Comparison of ENCODE assay signal across 8 cellular contexts in genomic region chr10:102642553-102643345, GRCh38. TPM values are rescaled to one million over a fixed set of nuclear protein-coding genes. Genes with fewer than 3 reads are reported as not detected.
DNase-seq lines count a peak whose midpoint lies in the region; ATAC-seq and TF ChIP-seq lines count a peak whose summit lies in the region.

No MANE protein-coding gene starts in this region.

- peaks cover 18% of the 10 kb centered on the region for H3K4me1 ChIP-seq in upper lobe of right lung

- H3K36me3 ChIP-seq in BJ (ENCODE audit: control insufficient read depth, insufficient read depth, low read length) (peaks cover 1% of the 10 kb centered on the region; the same call in 1 of the 2 replicates), upper lobe of right lung (peaks cover 3% of the 10 kb centered on the region)

- H3K4me1 Mint-ChIP-seq in naive B cell: peaks cover 30 to 36% (median 35%) of the 10 kb centered on the region in 3 donors

- no peaks in the 10 kb centered on the region for H3K27me3 Mint-ChIP-seq in naive B cell

- intact Hi-C loops in upper lobe of right lung (cut with DNase I): no loop called here

- H3K36me3 Mint-ChIP-seq in naive B cell: no peaks in the 10 kb centered on the region

- TF ChIP-seq CTCF in BJ (IDR thresholded peaks at IDR 0.05; ENCODE audit: insufficient read depth, low read depth, low read length): no peak
- no peak for TF ChIP-seq CTCF in upper lobe of right lung (IDR thresholded peaks at IDR 0.05)
- no peak for TF ChIP-seq CTCF in GM10266 (IDR thresholded peaks at IDR 0.05; ENCODE audit: control insufficient read depth, insufficient read depth, low read depth, missing control alignments)

- POLR2A ChIA-PET in BJ (lab: Charles Lee): interaction anchor here (0.7 kb wide), 1 partner anchor 134 kb away, joined by 4 read pairs; no protein-coding TSS in a partner anchor

- H3K27me3 ChIP-seq in BJ (ENCODE audit: control insufficient read depth, insufficient read depth, low read length) (no peaks in the 10 kb centered on the region), upper lobe of right lung (no peaks in the 10 kb centered on the region)

- ATAC-seq in GM21515 (IDR thresholded peaks at IDR 0.05; ENCODE audit: unreplicated experiment) (peak; percentile 1), naive B cell (ENCODE audit: low read depth in 2 of 2) (peak; percentile 1), upper lobe of right lung (no peak)

- peaks cover 0 to 1% (median 0%) of the 10 kb centered on the region in 7 donors for H3K9me3 Mint-ChIP-seq in naive B cell

- CTCF ChIA-PET in BJ (lab: Yijun Ruan, JAX): interaction anchor here (0.6 to 1.9 kb wide), 7 partner anchors 9 to 139 kb away, joined by 3 to 6 read pairs (median 4); partner anchors contain the start of gene SUFU

- H3K27ac Mint-ChIP-seq in naive B cell: peak overlapping the region; percentile 89 to 99 (median 94)

- H3K4me3 ChIP-seq in BJ (ENCODE audit: low read depth, low read length) (peak overlapping the region; percentile 87), upper lobe of right lung (peak overlapping the region; percentile 85)

- DNase-seq in BJ (ENCODE audit: low read depth) (no peak), NCI-H345 treated with DMSO at 0.1 percent for 48 hours (lab: John Stamatoyannopoulos, UW; ENCODE audit: unreplicated experiment) (peak; percentile 18), activated T-helper 1 cell treated with Interleukin-2 at 50 U/mL for 16 hours (ENCODE audit: low read depth) (peak; percentile 35), fibroblast of gingiva (ENCODE audit: low read depth) (peak; percentile 85), naive B cell (peak; percentile 49), upper lobe of right lung (peak; percentile 84), GM10266 (ENCODE audit: extremely low spot score) (no peak)

- H3K4me3 Mint-ChIP-seq in naive B cell: peak overlapping the region; percentile 87 to 98 (median 94)

- no peaks in the 10 kb centered on the region for H3K9me3 ChIP-seq in upper lobe of right lung

- peak overlapping the region; percentile 100 for H3K27ac ChIP-seq in upper lobe of right lung

RNA-seq across cellular contexts. Expression of gene TRIM8, which starts 1.5 kb away (rescaled TPM):
- polyA plus RNA-seq in BJ (2011; rRNA removed) (60.4 and 105 TPM in 2 replicates), naive B cell (ENCODE audit: low read depth in 6 of 6) (10 to 100 TPM; 27.1 to 45.8 (median 30.2) TPM)
- polyA minus RNA-seq in BJ (2011; rRNA and poly(A)+ RNA removed): 45.1 and 46.2 TPM in 2 replicates
- total RNA-seq in upper lobe of right lung: 146 TPM

Comparison
In these comparisons a context has a peak if more than half of its experiments do, and no peak if none do; other contexts are left out.
1. DNase-seq: peak in NCI-H345 treated with DMSO at 0.1 percent for 48 hours (single experiment), activated T-helper 1 cell treated with Interleukin-2 at 50 U/mL for 16 hours (single experiment), fibroblast of gingiva (single experiment), naive B cell (single experiment) and upper lobe of right lung (single experiment); none in BJ (single experiment) and GM10266 (single experiment).